8 cellular contexts compared by ENCODE assay signal in genomic region chr17:64133546-64134215, GRCh38. TPM values are rescaled to one million over a fixed set of nuclear protein-coding genes. Genes with fewer than 3 reads are reported as not detected.
DNase-seq lines count a peak whose midpoint lies in the region; ATAC-seq, FAIRE-seq and TF ChIP-seq lines count a peak whose summit lies in the region.

No MANE protein-coding gene starts in this region.

- no peaks in the 10 kb centered on the region for H3K9me2 ChIP-seq in HCT116 (ENCODE audit: insufficient read depth)

- H3K4me1 Mint-ChIP-seq in activated naive CD8-positive, alpha-beta T cell treated with anti-CD3 and anti-CD28 coated beads, Interleukin-2, amount 50 U/mL, for 24 hours, result peaks cover 35% of the 10 kb centered on the region

- DNase-seq in DMS 273 (lab: John Stamatoyannopoulos, UW; ENCODE audit: unreplicated experiment) (peak; percentile 86), HCT116 (ENCODE audit: low read depth, low spot score) (peak; percentile 75), NCI-H524 treated with DMSO at 0.1 percent for 48 hours (lab: John Stamatoyannopoulos, UW) (peak; percentile 30), ascending aorta (ENCODE audit: low spot score in 2 of 2) (no peak), kidney (no peak), mesenteric fat pad (ENCODE audit: low spot score) (no peak)
- no peak for DNase-seq in activated naive CD8-positive, alpha-beta T cell treated with anti-CD3 and anti-CD28 coated beads, Interleukin-2, amount 50 U/mL, for 24 hours

- intact Hi-C loops in HCT116 (cut with micrococcal nuclease) (loop anchor here (1.0 to 5.0 kb wide), 4 partner anchors 70 to 214 kb away; no protein-coding TSS in a partner anchor), ascending aorta (cut with DNase I) (loop anchor here (1.0 to 5.0 kb wide), 4 partner anchors 70 to 215 kb away; partner anchors contain the start of genes GH1 and TEX2), kidney (cut with DNase I) (loop anchor here (5.0 to 10.0 kb wide), 3 partner anchors 69 to 219 kb away; partner anchors contain the start of genes CSHL1 and GH1)

- RAD21 ChIA-PET in HCT116 (lab: Charles Lee; ENCODE audit: low non-redundant PET in 1 of 2, low total read pairs in 2 of 2, uncharacterized antibody in 2 of 2, unreplicated experiment in 2 of 2), result interaction anchor here (0.6 to 3.6 kb wide), 22 partner anchors 12 to 231 kb away, joined by 3 to 66 read pairs (median 4); partner anchors contain the start of genes CSHL1 (in 1 of the 2), GH1 (in 1 of the 2) and ICAM2 (in 1 of the 2)

- no peak overlapping the region for H3K4me3 Mint-ChIP-seq in activated naive CD8-positive, alpha-beta T cell treated with anti-CD3 and anti-CD28 coated beads, Interleukin-2, amount 50 U/mL, for 24 hours

- ATAC-seq in HCT116 (peak; percentile 30), GM21619 (IDR thresholded peaks at IDR 0.05; ENCODE audit: unreplicated experiment) (no peak)
- no peak for ATAC-seq in activated naive CD8-positive, alpha-beta T cell treated with anti-CD3 and anti-CD28 coated beads, Interleukin-2, amount 50 U/mL, for 24 hours

- TF ChIP-seq CTCF in HCT116 (IDR thresholded peaks at IDR 0.05 in 2 of 3, conservative IDR thresholded peaks at IDR 0.05 in 1 of 3; ENCODE audit: borderline replicate concordance in 1 of 3, insufficient read depth in 1 of 3, low read depth in 2 of 3, low read length in 2 of 3) (peak; percentile 55 to 97 (median 93)), ascending aorta (IDR thresholded peaks at IDR 0.05) (peak; percentile 58 to 74 (median 62)), kidney (IDR thresholded peaks at IDR 0.05; ENCODE audit: borderline replicate concordance, extremely low read depth, insufficient read depth) (peak; percentile 61)

- H3K27me3 ChIP-seq in HCT116 (ENCODE audit: insufficient read depth, low read length) (no peaks in the 10 kb centered on the region), ascending aorta (no peaks in the 10 kb centered on the region)

- no peak overlapping the region for H3K27ac Mint-ChIP-seq in activated naive CD8-positive, alpha-beta T cell treated with anti-CD3 and anti-CD28 coated beads, Interleukin-2, amount 50 U/mL, for 24 hours

- H3K36me3 ChIP-seq in HCT116 (ENCODE audit: control insufficient read depth in 1 of 2, insufficient read depth in 2 of 2, low read length in 2 of 2) (no peaks in the 10 kb centered on the region), ascending aorta (no peaks in the 10 kb centered on the region), kidney (ENCODE audit: control insufficient read depth in 1 of 2, insufficient read depth in 2 of 2, low read length in 2 of 2) (no peaks in the 10 kb centered on the region)

- H3K9me3 Mint-ChIP-seq in activated naive CD8-positive, alpha-beta T cell treated with anti-CD3 and anti-CD28 coated beads, Interleukin-2, amount 50 U/mL, for 24 hours, result no peaks in the 10 kb centered on the region

- no peak overlapping the region for H3K4me2 ChIP-seq in HCT116 (ENCODE audit: low read length)

- peaks cover 8% of the 10 kb centered on the region for H3K79me2 ChIP-seq in HCT116 (ENCODE audit: insufficient read depth, low read length)

- no peak for TF ChIP-seq POLR2A in HCT116 (IDR thresholded peaks at IDR 0.05; ENCODE audit: borderline replicate concordance, extremely low read depth, insufficient read depth, insufficient read length)

- H4K20me1 ChIP-seq in HCT116 (ENCODE audit: insufficient read depth), result no peaks in the 10 kb centered on the region

- POLR2A ChIA-PET in HCT116 (lab: Charles Lee), result interaction anchor here (0.7 to 5.4 kb wide), 11 partner anchors 12 to 231 kb away, joined by 3 to 57 read pairs (median 4); partner anchors contain the start of genes GH1 and ICAM2

- H2AFZ ChIP-seq in HCT116 (ENCODE audit: low read depth, low read length, poor library complexity, severe bottlenecking), result peak overlapping the region; percentile 24

- no TSS peak for BruUV-seq in HCT116 (replicated peaks; lab: Mats Ljungman, UMichigan)

- H3K27ac ChIP-seq in HCT116 (ENCODE audit: low read depth, low read length) (no peak overlapping the region), ascending aorta (no peak overlapping the region), kidney (ENCODE audit: low read depth in 2 of 2, low read length in 2 of 2) (no peak overlapping the region)

- no peak overlapping the region for H3K4me3 ChIP-seq in HCT116 (replicated peaks in 1 of 2; ENCODE audit: low read depth in 1 of 2, low read length in 2 of 2)
- H3K4me3 ChIP-seq in ascending aorta, result no peak overlapping the region
- no peak overlapping the region for H3K4me3 ChIP-seq in kidney (ENCODE audit: low read length in 2 of 2)

- H3K9me3 ChIP-seq in HCT116 (ENCODE audit: control insufficient read depth in 1 of 2, insufficient read depth in 1 of 2, low read depth in 1 of 2, low read length in 2 of 2) (no peaks in the 10 kb centered on the region), ascending aorta (no peaks in the 10 kb centered on the region), kidney (ENCODE audit: control insufficient read depth in 1 of 2, low read length in 2 of 2) (no peaks in the 10 kb centered on the region)

- H3K4me1 ChIP-seq in HCT116 (ENCODE audit: control insufficient read depth in 1 of 2, insufficient read depth in 2 of 2, low read length in 2 of 2), result peaks cover 5 to 14% of the 10 kb centered on the region in 2 experiments; a peak in 3 of 4 replicates
- peaks cover 0 to 10% of the 10 kb centered on the region in 2 donors for H3K4me1 ChIP-seq in ascending aorta
- H3K4me1 ChIP-seq in kidney (ENCODE audit: control insufficient read depth in 1 of 2, insufficient read depth in 1 of 2, low read depth in 1 of 2, low read length in 2 of 2), result peaks cover 0 to 4% of the 10 kb centered on the region in 2 donors

- CTCF ChIA-PET in HCT116 (lab: Charles Lee), result interaction anchor here (0.6 to 8.2 kb wide), 70 partner anchors 9 to 286 kb away, joined by 3 to 519 read pairs (median 6); partner anchors contain the start of genes CSHL1, GH1 and GH2

- H3K9ac ChIP-seq in HCT116 (ENCODE audit: low read length) (no peak overlapping the region), kidney (ENCODE audit: low read length in 2 of 2) (no peak overlapping the region)

- peaks cover 5% of the 10 kb centered on the region for H3K36me3 Mint-ChIP-seq in activated naive CD8-positive, alpha-beta T cell treated with anti-CD3 and anti-CD28 coated beads, Interleukin-2, amount 50 U/mL, for 24 hours (ENCODE audit: low read depth)

- TF ChIP-seq RAD21 in HCT116 (IDR thresholded peaks at IDR 0.05; ENCODE audit: low read depth), result peak; percentile 99

- no peak for FAIRE-seq in kidney (lab: Jason Lieb, UNC)

- H3K27me3 Mint-ChIP-seq in activated naive CD8-positive, alpha-beta T cell treated with anti-CD3 and anti-CD28 coated beads, Interleukin-2, amount 50 U/mL, for 24 hours, result no peaks in the 10 kb centered on the region

TF ChIP-seq in HCT116, 20 proteins besides CTCF, POLR2A, EP300 and RAD21 (continues in another document):
- TF ChIP-seq YY1 (IDR thresholded peaks at IDR 0.05; ENCODE audit: extremely low read depth, insufficient replicate concordance, low read depth, low read length) (no peak), ELF1 (IDR thresholded peaks at IDR 0.05; ENCODE audit: borderline replicate concordance, low read depth) (no peak), SP1 (IDR thresholded peaks at IDR 0.05; ENCODE audit: low read depth) (no peak), SRF (IDR thresholded peaks at IDR 0.05; ENCODE audit: low read depth) (no peak), EZH2phosphoT487 (IDR thresholded peaks at IDR 0.05; ENCODE audit: borderline replicate concordance) (no peak), EGR1 (IDR thresholded peaks at IDR 0.05; ENCODE audit: low read depth) (no peak), EZH2 (IDR thresholded peaks at IDR 0.05) (no peak), POLR2AphosphoS5 (IDR thresholded peaks at IDR 0.05; ENCODE audit: low read depth, low read length) (no peak)
- TF ChIP-seq, protein P1, sequence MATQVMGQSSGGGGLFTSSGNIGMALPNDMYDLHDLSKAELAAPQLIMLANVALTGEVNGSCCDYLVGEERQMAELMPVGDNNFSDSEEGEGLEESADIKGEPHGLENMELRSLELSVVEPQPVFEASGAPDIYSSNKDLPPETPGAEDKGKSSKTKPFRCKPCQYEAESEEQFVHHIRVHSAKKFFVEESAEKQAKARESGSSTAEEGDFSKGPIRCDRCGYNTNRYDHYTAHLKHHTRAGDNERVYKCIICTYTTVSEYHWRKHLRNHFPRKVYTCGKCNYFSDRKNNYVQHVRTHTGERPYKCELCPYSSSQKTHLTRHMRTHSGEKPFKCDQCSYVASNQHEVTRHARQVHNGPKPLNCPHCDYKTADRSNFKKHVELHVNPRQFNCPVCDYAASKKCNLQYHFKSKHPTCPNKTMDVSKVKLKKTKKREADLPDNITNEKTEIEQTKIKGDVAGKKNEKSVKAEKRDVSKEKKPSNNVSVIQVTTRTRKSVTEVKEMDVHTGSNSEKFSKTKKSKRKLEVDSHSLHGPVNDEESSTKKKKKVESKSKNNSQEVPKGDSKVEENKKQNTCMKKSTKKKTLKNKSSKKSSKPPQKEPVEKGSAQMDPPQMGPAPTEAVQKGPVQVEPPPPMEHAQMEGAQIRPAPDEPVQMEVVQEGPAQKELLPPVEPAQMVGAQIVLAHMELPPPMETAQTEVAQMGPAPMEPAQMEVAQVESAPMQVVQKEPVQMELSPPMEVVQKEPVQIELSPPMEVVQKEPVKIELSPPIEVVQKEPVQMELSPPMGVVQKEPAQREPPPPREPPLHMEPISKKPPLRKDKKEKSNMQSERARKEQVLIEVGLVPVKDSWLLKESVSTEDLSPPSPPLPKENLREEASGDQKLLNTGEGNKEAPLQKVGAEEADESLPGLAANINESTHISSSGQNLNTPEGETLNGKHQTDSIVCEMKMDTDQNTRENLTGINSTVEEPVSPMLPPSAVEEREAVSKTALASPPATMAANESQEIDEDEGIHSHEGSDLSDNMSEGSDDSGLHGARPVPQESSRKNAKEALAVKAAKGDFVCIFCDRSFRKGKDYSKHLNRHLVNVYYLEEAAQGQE (IDR thresholded peaks at IDR 0.05; ENCODE audit: low read depth), result no peak

RNA-seq across cellular contexts. Expression of gene ERN1, which starts 3.7 kb away (rescaled TPM):
- total RNA-seq in HCT116 (2021; ENCODE audit: unreplicated experiment) (28.2 TPM), ascending aorta (26.5 TPM), kidney (37.0 TPM), mesenteric fat pad (27.1 TPM)
- 10.8 and 11.2 TPM in 2 replicates for polyA plus RNA-seq in HCT116 (2012)
- 2.8 TPM for polyA plus RNA-seq in kidney (ENCODE audit: insufficient read depth, low read depth, low replicate concordance)

Comparison
In these comparisons a context has a peak if more than half of its experiments do, and no peak if none do; other contexts are left out.
1. DNase-seq: peak in DMS 273 (single experiment), HCT116 (single experiment) and NCI-H524 treated with DMSO at 0.1 percent for 48 hours (single experiment); none in ascending aorta (0 of 2), kidney (single experiment), activated naive CD8-positive, alpha-beta T cell treated with anti-CD3 and anti-CD28 coated beads, Interleukin-2, amount 50 U/mL, for 24 hours (single experiment) and mesenteric fat pad (single experiment).
2. Peak in every context shown above with its lines, with median percentiles within 50 percentile points of each other: CTCF ChIP-seq.